Comparison of ENCODE assay signal across 25 cellular contexts in the genomic region with DNA sequence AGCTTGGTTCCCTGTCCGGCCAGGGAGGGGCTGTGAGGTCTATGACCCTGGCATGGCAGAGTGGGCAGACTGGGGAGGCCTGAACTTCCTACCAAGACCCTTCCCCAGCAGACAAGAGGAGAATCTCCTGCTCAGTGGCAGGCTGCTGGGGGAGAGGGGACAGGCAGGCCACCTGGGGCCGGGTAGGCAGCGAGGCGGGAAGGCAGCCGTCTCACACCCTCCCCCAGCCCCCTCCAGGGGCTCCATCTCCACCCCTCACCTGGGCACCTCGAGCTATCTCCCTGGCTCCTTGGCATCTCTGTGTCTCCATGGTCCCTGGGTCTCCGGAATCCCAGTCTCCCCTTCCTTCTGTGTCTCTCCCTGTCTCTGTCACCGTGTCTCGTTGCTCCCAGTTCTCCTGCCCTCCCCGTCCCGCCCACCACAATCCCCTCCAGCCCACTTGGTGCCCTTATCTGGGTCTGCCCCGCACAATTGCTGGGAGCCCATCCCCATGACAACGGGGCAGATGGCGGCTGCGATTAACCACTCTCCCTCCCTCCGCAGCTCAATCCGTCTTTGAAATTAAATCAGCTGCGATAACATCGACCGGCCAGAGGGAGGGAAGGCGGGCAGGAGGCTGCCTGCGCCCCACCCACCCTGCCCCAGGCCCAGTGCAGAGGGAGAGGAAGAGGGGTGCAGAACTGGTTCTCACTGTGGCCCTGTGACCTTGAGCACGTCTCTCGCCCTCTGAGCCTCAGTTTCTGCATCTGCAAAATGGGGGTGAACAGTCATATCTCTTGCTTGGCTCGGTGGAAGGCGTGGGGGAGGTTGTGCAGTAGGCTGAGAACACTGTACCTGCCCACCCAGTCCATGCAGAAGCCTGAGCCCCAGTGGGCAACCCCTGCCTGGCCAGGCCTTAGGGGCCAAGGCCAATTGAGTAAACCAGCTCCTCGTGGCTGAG. TPM values are rescaled to one million over a fixed set of nuclear protein-coding genes. Genes with fewer than 3 reads are reported as not detected.
DNase-seq lines count a peak whose midpoint lies in the region; ATAC-seq, FAIRE-seq and TF ChIP-seq lines count a peak whose summit lies in the region.
"Had no signal": no experiment of that assay in that cellular context is flagged by ENCODE, and none has a peak within 500 bp of the region (broad histone marks: within the 10 kb centered on the region; RNA-seq: fewer than 3 reads in every experiment).

No MANE protein-coding gene starts in this region.

- H3K36me3 ChIP-seq in thyroid gland = no peaks in the 10 kb centered on the region
- H3K36me3 ChIP-seq: right atrium auricular region had no signal

- ATAC-seq in GM19395 (IDR thresholded peaks at IDR 0.05; ENCODE audit: unreplicated experiment) = no peak
- ATAC-seq: activated naive CD4-positive, alpha-beta T cell treated with anti-CD3 and anti-CD28 coated beads, Interleukin-2, amount 50 U/mL, for 72 hours; CD8-positive, alpha-beta T cell; stimulated activated effector memory CD8-positive, alpha-beta T cell treated with anti-CD3 and anti-CD28 coated beads, Interleukin-12 subunit alpha, Interleukin-12 subunit beta, amount 100 ng/mL, for 72 hours had no signal

- TF ChIP-seq CTCF in D721Med (IDR thresholded peaks at IDR 0.05; ENCODE audit: insufficient read depth, missing control alignments) (no peak), thyroid gland (IDR thresholded peaks at IDR 0.05) (no peak)

- no peak overlapping the region for H3K4me3 ChIP-seq in thyroid gland (replicated peaks in 1 of 3)
- H3K4me3 ChIP-seq: right atrium auricular region had no signal

- TF ChIP-seq POLR2A in thyroid gland (IDR thresholded peaks at IDR 0.05) = no peak

- H3K4me1 ChIP-seq in thyroid gland = no peaks in the 10 kb centered on the region
- H3K4me1 ChIP-seq: right atrium auricular region had no signal

- intact Hi-C loops in thyroid gland (cut with DNase I) = no loop called here
- intact Hi-C loops in head of caudate nucleus (cut with DNase I) = no loop called here

- no peak for FAIRE-seq in D721Med (lab: Jason Lieb, UNC)

- no peaks in the 10 kb centered on the region for H3K27me3 ChIP-seq in thyroid gland
- H3K27me3 ChIP-seq: right atrium auricular region had no signal

- H3K9me3 ChIP-seq in thyroid gland = no peaks in the 10 kb centered on the region
- H3K9me3 ChIP-seq: right atrium auricular region had no signal

- DNase-seq in D721Med (ENCODE audit: insufficient read length, low spot score) = peak; percentile 94
- DNase-seq in HUDEP-2 (lab: John Stamatoyannopoulos, UW; ENCODE audit: unreplicated experiment in 76 of 76) = peak in 66 of 76 experiments; percentile 9 to 86 (median 66)
- DNase-seq in SK-N-DZ (ENCODE audit: low spot score) = peak; percentile 99
- DNase-seq in iPS-NIHi11 (ENCODE audit: low spot score) = peak; percentile 75
- no peak for DNase-seq in thyroid gland
- no peak for DNase-seq in head of caudate nucleus
- DNase-seq in NCI-H1694 treated with DMSO at 0.1 percent for 48 hours (lab: John Stamatoyannopoulos, UW) = no peak
- DNase-seq: activated CD4-positive, CD25-positive, alpha-beta regulatory T cell treated with anti-CD3 and anti-CD28 coated beads, Interleukin-2, amount 50 U/mL, for 72 hours; CD8-positive, alpha-beta T cell; effector memory CD4-positive, alpha-beta T cell; immature natural killer cell; NCI-H1092; nucleus accumbens; stimulated activated CD4-positive, alpha-beta T cell treated with anti-CD3 and anti-CD28 coated beads, Interleukin-15, amount 100 ng/mL, for 24 hours had no signal

- WGBS in thyroid gland, 2 donors = 48 to 54% methylated on average over 25 to 26 of the region's 27 CpGs

- H3K27ac ChIP-seq in thyroid gland = no peak overlapping the region
- H3K27ac ChIP-seq: right atrium auricular region had no signal

RNA-seq across cellular contexts. Expression of a gene that starts 9.6 kb away (rescaled TPM):
- not detected in 2 replicates for polyA plus RNA-seq in SK-N-DZ (2014; cell fraction: cytosol; rRNA removed)
- not detected in 2 replicates for polyA plus RNA-seq in SK-N-DZ (2014; cell fraction: nucleus; rRNA removed)
- not detected for total RNA-seq in thyroid gland
- total RNA-seq: activated CD8-positive, alpha-beta memory T cell treated with anti-CD3 and anti-CD28 coated beads for 36 hours; activated naive CD4-positive, alpha-beta T cell treated with anti-CD3 and anti-CD28 coated beads, Interleukin-2, amount 50 U/mL, for 72 hours; CD8-positive, alpha-beta T cell; cerebellum; LHCN-M2; lower leg skin; NCI-H460; right atrium auricular region; SK-MEL-5 had no signal
- polyA plus RNA-seq: immature natural killer cell, thymus had no signal

RNA-seq across cellular contexts. Expression of a gene that starts 36.0 kb away (rescaled TPM):
- 116 and 129 TPM in 2 replicates for polyA plus RNA-seq in SK-N-DZ (2014; cell fraction: cytosol; rRNA removed)
- 130 and 136 TPM in 2 replicates for polyA plus RNA-seq in SK-N-DZ (2014; cell fraction: nucleus; rRNA removed)
- total RNA-seq in thyroid gland = 10 to 100 TPM in 2 of 4 donors, 1 to 10 TPM in 2; 7.1 to 19.5 (median 9.7) TPM

Comparison
In these comparisons a context has a peak if more than half of its experiments do, and no peak if none do; other contexts are left out.
1. DNase-seq: peak in D721Med (single experiment), HUDEP-2 (66 of 76), SK-N-DZ (single experiment) and iPS-NIHi11 (single experiment); none in thyroid gland (0 of 2), head of caudate nucleus (0 of 42) and NCI-H1694 treated with DMSO at 0.1 percent for 48 hours (single experiment).